In genomic region chr7:118152149-118152548, GRCh38 we compare ENCODE assay signal across 23 cellular contexts. TPM values are rescaled to one million over a fixed set of nuclear protein-coding genes. Genes with fewer than 3 reads are reported as not detected.
A peak's percentile ranks its signal among the peaks of the same experiment; 100 is the strongest.
DNase-seq lines count a peak whose midpoint lies in the region; ATAC-seq lines count a peak whose summit lies in the region.
"Had no signal": no experiment of that assay in that cellular context is flagged by ENCODE, and none has a peak within 500 bp of the region (broad histone marks: within the 10 kb centered on the region; RNA-seq: fewer than 3 reads in every experiment).

No MANE protein-coding gene starts in this region.

- H2BK120ac ChIP-seq in trophoblast cell (ENCODE audit: insufficient read depth, low read length, poor library complexity) = no peak overlapping the region

- no peaks in the 10 kb centered on the region for H3K9me2 ChIP-seq in GM23248 (ENCODE audit: insufficient read depth)

- H3K27ac ChIP-seq in GM23248 (peak overlapping the region; percentile 72), trophoblast cell (ENCODE audit: low read depth, low read length) (no peak overlapping the region)
- H3K27ac ChIP-seq: breast epithelium, coronary artery, esophagus squamous epithelium, KMS-11, left lung, Peyer's patch had no signal

- H3K27me3 Mint-ChIP-seq in activated naive CD8-positive, alpha-beta T cell treated with anti-CD3 and anti-CD28 coated beads, Interleukin-2, amount 50 U/mL, for 24 hours = peaks cover 15% of the 10 kb centered on the region

- H3K4ac ChIP-seq in trophoblast cell (ENCODE audit: low read depth, low read length) = no peak overlapping the region

- no peak overlapping the region for H4K91ac ChIP-seq in trophoblast cell (ENCODE audit: low read depth, low read length)

- H3K4me3 Mint-ChIP-seq in activated naive CD8-positive, alpha-beta T cell treated with anti-CD3 and anti-CD28 coated beads, Interleukin-2, amount 50 U/mL, for 24 hours = no peak overlapping the region
- H3K4me3 Mint-ChIP-seq: activated CD4-positive, alpha-beta T cell treated with anti-CD3 and anti-CD28 coated beads for 36 hours; activated T-cell treated with anti-CD3 and anti-CD28 coated beads, Interleukin-2, amount 50 U/mL, for 24 hours; CD14-positive monocyte; mesothelial cell of epicardium; naive thymus-derived CD4-positive, alpha-beta T cell had no signal

- peaks cover 34% of the 10 kb centered on the region for H3F3A ChIP-seq in GM23248 (ENCODE audit: insufficient read depth)

- H4K12ac ChIP-seq in trophoblast cell (ENCODE audit: low read depth, low read length) = no peak overlapping the region

- no peak overlapping the region for H3K18ac ChIP-seq in trophoblast cell (ENCODE audit: low read length)

- no peak overlapping the region for H3K27ac Mint-ChIP-seq in activated naive CD8-positive, alpha-beta T cell treated with anti-CD3 and anti-CD28 coated beads, Interleukin-2, amount 50 U/mL, for 24 hours
- H3K27ac Mint-ChIP-seq: activated CD4-positive, alpha-beta T cell treated with anti-CD3 and anti-CD28 coated beads for 36 hours; activated T-cell treated with anti-CD3 and anti-CD28 coated beads, Interleukin-2, amount 50 U/mL, for 24 hours; CD14-positive monocyte; mesothelial cell of epicardium; naive thymus-derived CD4-positive, alpha-beta T cell had no signal

- H3K27me3 ChIP-seq in GM23248 (replicated peaks; ENCODE audit: insufficient read depth) = no peaks in the 10 kb centered on the region
- no peaks in the 10 kb centered on the region for H3K27me3 ChIP-seq in trophoblast cell (ENCODE audit: insufficient read depth, low read length)
- H3K27me3 ChIP-seq: breast epithelium, esophagus squamous epithelium, left lung, Peyer's patch had no signal

- H2BK5ac ChIP-seq in trophoblast cell (ENCODE audit: low read depth, low read length, poor library complexity) = no peak overlapping the region

- no peaks in the 10 kb centered on the region for H3K79me2 ChIP-seq in GM23248 (ENCODE audit: insufficient read depth)
- no peaks in the 10 kb centered on the region for H3K79me2 ChIP-seq in trophoblast cell (ENCODE audit: control insufficient read depth, insufficient read depth, low read length, poor library complexity)

- H3K36me3 ChIP-seq in GM23248 (ENCODE audit: low read depth) = no peaks in the 10 kb centered on the region
- H3K36me3 ChIP-seq in trophoblast cell (ENCODE audit: control insufficient read depth in 1 of 2, insufficient read depth in 2 of 2, low read length in 2 of 2) = peaks cover 0 to 2% of the 10 kb centered on the region in 2 experiments
- H3K36me3 ChIP-seq: breast epithelium, esophagus squamous epithelium, left lung, Peyer's patch had no signal

- H3K36me3 Mint-ChIP-seq in activated naive CD8-positive, alpha-beta T cell treated with anti-CD3 and anti-CD28 coated beads, Interleukin-2, amount 50 U/mL, for 24 hours (ENCODE audit: low read depth) = no peaks in the 10 kb centered on the region
- H3K36me3 Mint-ChIP-seq: CD14-positive monocyte; mesothelial cell of epicardium; naive thymus-derived CD4-positive, alpha-beta T cell had no signal

- no peaks in the 10 kb centered on the region for H3K4me1 Mint-ChIP-seq in activated naive CD8-positive, alpha-beta T cell treated with anti-CD3 and anti-CD28 coated beads, Interleukin-2, amount 50 U/mL, for 24 hours
- H3K4me1 Mint-ChIP-seq: activated CD4-positive, alpha-beta T cell treated with anti-CD3 and anti-CD28 coated beads for 36 hours; CD14-positive monocyte; mesothelial cell of epicardium; naive thymus-derived CD4-positive, alpha-beta T cell had no signal

- in situ Hi-C loops in GM23248 (cut with MboI) (no loop called here), SK-MEL-5 (cut with HindIII; ENCODE audit: low pct_unique_long_range_greater_than_20kb, low sequenced_read_pairs) (no loop called here)

- no peak overlapping the region for H3K23ac ChIP-seq in trophoblast cell (ENCODE audit: low read length)

- no peak overlapping the region for H3K14ac ChIP-seq in trophoblast cell (ENCODE audit: low read length)

- H3K4me1 ChIP-seq in GM23248 (ENCODE audit: insufficient read depth) = peaks cover 54% of the 10 kb centered on the region
- H3K4me1 ChIP-seq in trophoblast cell (ENCODE audit: control insufficient read depth in 1 of 2, insufficient read depth in 2 of 2, low read length in 2 of 2) = peaks cover 2 to 6% of the 10 kb centered on the region in 2 experiments
- H3K4me1 ChIP-seq: breast epithelium, esophagus squamous epithelium, left lung, Peyer's patch had no signal

- no peak overlapping the region for H4K8ac ChIP-seq in trophoblast cell (ENCODE audit: low read depth, low read length)

- H3K4me3 ChIP-seq in GM23248 (peak overlapping the region; percentile 48), trophoblast cell (ENCODE audit: low read depth, low read length) (no peak overlapping the region)
- H3K4me3 ChIP-seq: breast epithelium, coronary artery, esophagus squamous epithelium, left lung, Peyer's patch had no signal

- DNase-seq in GM23248 = peak; percentile 55
- DNase-seq in SK-MEL-5 (ENCODE audit: low read depth, low spot score) = peak; percentile 35
- DNase-seq in foreskin melanocyte = peak; percentile 29
- peak; percentile 7 to 70 for DNase-seq in trophoblast cell
- DNase-seq in NCI-H187 treated with DMSO at 0.1 percent for 48 hours (lab: John Stamatoyannopoulos, UW) = no peak
- no peak for DNase-seq in stimulated activated CD4-positive, alpha-beta T cell treated with anti-CD3 and anti-CD28 coated beads, Interleukin-2, amount 100 ng/mL, for 24 hours
- DNase-seq in activated naive CD8-positive, alpha-beta T cell treated with anti-CD3 and anti-CD28 coated beads, Interleukin-2, amount 50 U/mL, for 24 hours = no peak
- DNase-seq: activated CD4-positive, alpha-beta T cell treated with anti-CD3 and anti-CD28 coated beads for 36 hours; activated naive CD4-positive, alpha-beta T cell; activated T-cell treated with anti-CD3 and anti-CD28 coated beads, Interleukin-2, amount 50 U/mL, for 24 hours; amniotic stem cell; esophagus squamous epithelium; left lung; naive thymus-derived CD4-positive, alpha-beta T cell; NCI-H2171 treated with DMSO at 0.1 percent for 48 hours; NCI-H526; Peyer's patch; T-helper 1 cell had no signal

- H3K9ac ChIP-seq in GM23248 = no peak overlapping the region
- no peak overlapping the region for H3K9ac ChIP-seq in trophoblast cell (ENCODE audit: low read length)
- H3K9ac ChIP-seq: KMS-11 had no signal

- no peak overlapping the region for H2BK12ac ChIP-seq in trophoblast cell (ENCODE audit: low read length)

- H2AK5ac ChIP-seq in trophoblast cell (ENCODE audit: low read length) = no peak overlapping the region

- no peaks in the 10 kb centered on the region for H3K9me3 Mint-ChIP-seq in activated naive CD8-positive, alpha-beta T cell treated with anti-CD3 and anti-CD28 coated beads, Interleukin-2, amount 50 U/mL, for 24 hours
- H3K9me3 Mint-ChIP-seq: activated T-cell treated with anti-CD3 and anti-CD28 coated beads, Interleukin-2, amount 50 U/mL, for 24 hours; CD14-positive monocyte; naive thymus-derived CD4-positive, alpha-beta T cell had no signal

- no peak for ATAC-seq in activated naive CD8-positive, alpha-beta T cell treated with anti-CD3 and anti-CD28 coated beads, Interleukin-2, amount 50 U/mL, for 24 hours
- ATAC-seq: activated CD4-positive, alpha-beta T cell treated with anti-CD3 and anti-CD28 coated beads for 36 hours; left lung; naive thymus-derived CD4-positive, alpha-beta T cell had no signal

- peaks cover 2% of the 10 kb centered on the region for H3K79me1 ChIP-seq in trophoblast cell (ENCODE audit: low read length)

- 0 to 3% methylated on average over 1 of the region's 1 CpG for WGBS in GM23248 (ENCODE audit: low coverage in 1 of 2, low lambda C conversion rate in 2 of 2, missing lambda C conversion rate in 2 of 2), 2 experiments
- WGBS in trophoblast cell (ENCODE audit: extremely low coverage, insufficient coverage, insufficient read length) = no CpG with 5 or more reads among the region's 1 CpG

- H3K9me3 ChIP-seq in GM23248 (ENCODE audit: low read depth) (no peaks in the 10 kb centered on the region), trophoblast cell (ENCODE audit: insufficient read depth, low read depth, low read length) (no peaks in the 10 kb centered on the region)
- H3K9me3 ChIP-seq: breast epithelium, esophagus squamous epithelium, left lung, Peyer's patch had no signal

- H4K20me1 ChIP-seq in GM23248 (ENCODE audit: insufficient read depth) = no peaks in the 10 kb centered on the region

- H3K4me2 ChIP-seq in GM23248 (ENCODE audit: unreplicated experiment) (peak overlapping the region; percentile 68), trophoblast cell (ENCODE audit: low read length) (no peak overlapping the region)
- H3K4me2 ChIP-seq: KMS-11 had no signal

- peak overlapping the region; percentile 17; the same call in 1 of the 2 replicates for H2AFZ ChIP-seq in GM23248
- no peak overlapping the region for H2AFZ ChIP-seq in trophoblast cell (ENCODE audit: insufficient read depth, low read length, poor library complexity)

RNA-seq across cellular contexts. Expression of gene LSM8, which starts 31.8 kb away (rescaled TPM):
- 25.7 and 39.1 TPM in 2 replicates for total RNA-seq in GM23248 (2014; rRNA removed; shearing (Covaris generic))
- polyA plus RNA-seq in GM23248 (2016; fragmentation: Nextera tagmentation; extraction: Ambion mirVana) = 47.2 and 59.6 TPM in 2 replicates
- 183 and 184 TPM in 2 replicates for total RNA-seq in SK-MEL-5 (2014; rRNA removed; shearing (Covaris generic))
- polyA plus RNA-seq in SK-MEL-5 (2015; cell fraction: cytosol; rRNA removed) = 140 and 141 TPM in 2 replicates
- polyA plus RNA-seq in SK-MEL-5 (2015; cell fraction: nucleus; rRNA removed) = 423 and 436 TPM in 2 replicates
- polyA plus RNA-seq in trophoblast cell (2013) = 43.9 and 44.3 TPM in 2 replicates

Comparison
In these comparisons a context has a peak if more than half of its experiments do, and no peak if none do; other contexts are left out.
1. DNase-seq: peak in GM23248 (single experiment), SK-MEL-5 (single experiment), foreskin melanocyte (single experiment) and trophoblast cell (2 of 2); none in NCI-H187 treated with DMSO at 0.1 percent for 48 hours (single experiment), stimulated activated CD4-positive, alpha-beta T cell treated with anti-CD3 and anti-CD28 coated beads, Interleukin-2, amount 100 ng/mL, for 24 hours (0 of 2) and activated naive CD8-positive, alpha-beta T cell treated with anti-CD3 and anti-CD28 coated beads, Interleukin-2, amount 50 U/mL, for 24 hours (single experiment).